2 cellular contexts compared by ENCODE assay signal in the genomic region with DNA sequence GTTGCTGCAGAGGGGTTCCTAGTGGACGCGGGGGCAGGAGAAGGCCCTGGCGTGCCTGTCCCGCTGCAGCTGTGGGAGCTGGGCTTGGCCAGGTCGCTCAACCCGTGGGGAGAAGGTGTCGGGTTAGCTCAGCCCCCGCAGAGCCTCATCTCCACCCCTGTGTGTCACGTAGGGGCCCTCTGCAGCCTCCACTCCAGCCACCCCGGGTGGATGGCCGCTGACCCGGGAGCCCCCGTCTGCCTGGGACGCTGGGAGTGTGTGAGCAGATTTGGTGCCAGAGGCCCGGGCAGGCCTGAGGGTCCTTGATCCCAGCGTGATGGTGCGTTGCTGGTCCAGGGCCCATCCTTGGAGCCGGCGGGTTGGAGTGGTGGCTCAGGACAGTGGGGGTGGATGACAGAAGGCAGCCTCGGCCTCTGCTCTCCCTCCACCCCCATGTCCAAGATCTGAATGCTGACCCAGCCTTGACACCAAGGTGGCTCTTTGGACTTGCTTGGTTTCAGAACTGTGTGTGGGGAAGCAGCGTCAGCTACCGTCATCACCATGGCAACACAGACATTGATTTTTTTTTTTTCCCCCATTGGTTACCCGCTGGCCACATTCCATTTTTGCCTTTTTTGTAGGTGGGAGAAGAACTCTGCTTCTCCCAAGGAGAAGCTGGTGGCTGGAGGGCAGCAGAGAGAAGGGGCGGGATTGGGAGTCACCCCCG.
TF ChIP-seq lines count a peak whose summit lies in the region.

No MANE protein-coding gene starts in this region.

TF ChIP-seq in HCT116, 20 proteins besides CTCF, POLR2A, EP300 and RAD21:
- TF ChIP-seq SP1 (IDR thresholded peaks at IDR 0.05; ENCODE audit: low read depth) (no peak), FOSL1 (IDR thresholded peaks at IDR 0.05; ENCODE audit: low read depth) (no peak), EZH2phosphoT487 (IDR thresholded peaks at IDR 0.05; ENCODE audit: borderline replicate concordance) (no peak), JUND (IDR thresholded peaks at IDR 0.05) (no peak), ELF1 (IDR thresholded peaks at IDR 0.05; ENCODE audit: borderline replicate concordance, low read depth) (no peak), EZH2 (IDR thresholded peaks at IDR 0.05) (no peak), TCF7L2 (IDR thresholded peaks at IDR 0.05; ENCODE audit: borderline replicate concordance, extremely low read depth, insufficient read depth, insufficient read length) (no peak), CEBPB (IDR thresholded peaks at IDR 0.05; ENCODE audit: low read depth) (no peak), EGR1 (IDR thresholded peaks at IDR 0.05; ENCODE audit: low read depth) (no peak), ZNF274 (IDR thresholded peaks at IDR 0.05; ENCODE audit: low read depth, low read length) (no peak), SIN3A (IDR thresholded peaks at IDR 0.05; ENCODE audit: low read depth) (no peak), CBX3 (IDR thresholded peaks at IDR 0.05; ENCODE audit: low read depth) (no peak), POLR2AphosphoS5 (IDR thresholded peaks at IDR 0.05; ENCODE audit: low read depth, low read length) (no peak)
- TF ChIP-seq, protein P1, sequence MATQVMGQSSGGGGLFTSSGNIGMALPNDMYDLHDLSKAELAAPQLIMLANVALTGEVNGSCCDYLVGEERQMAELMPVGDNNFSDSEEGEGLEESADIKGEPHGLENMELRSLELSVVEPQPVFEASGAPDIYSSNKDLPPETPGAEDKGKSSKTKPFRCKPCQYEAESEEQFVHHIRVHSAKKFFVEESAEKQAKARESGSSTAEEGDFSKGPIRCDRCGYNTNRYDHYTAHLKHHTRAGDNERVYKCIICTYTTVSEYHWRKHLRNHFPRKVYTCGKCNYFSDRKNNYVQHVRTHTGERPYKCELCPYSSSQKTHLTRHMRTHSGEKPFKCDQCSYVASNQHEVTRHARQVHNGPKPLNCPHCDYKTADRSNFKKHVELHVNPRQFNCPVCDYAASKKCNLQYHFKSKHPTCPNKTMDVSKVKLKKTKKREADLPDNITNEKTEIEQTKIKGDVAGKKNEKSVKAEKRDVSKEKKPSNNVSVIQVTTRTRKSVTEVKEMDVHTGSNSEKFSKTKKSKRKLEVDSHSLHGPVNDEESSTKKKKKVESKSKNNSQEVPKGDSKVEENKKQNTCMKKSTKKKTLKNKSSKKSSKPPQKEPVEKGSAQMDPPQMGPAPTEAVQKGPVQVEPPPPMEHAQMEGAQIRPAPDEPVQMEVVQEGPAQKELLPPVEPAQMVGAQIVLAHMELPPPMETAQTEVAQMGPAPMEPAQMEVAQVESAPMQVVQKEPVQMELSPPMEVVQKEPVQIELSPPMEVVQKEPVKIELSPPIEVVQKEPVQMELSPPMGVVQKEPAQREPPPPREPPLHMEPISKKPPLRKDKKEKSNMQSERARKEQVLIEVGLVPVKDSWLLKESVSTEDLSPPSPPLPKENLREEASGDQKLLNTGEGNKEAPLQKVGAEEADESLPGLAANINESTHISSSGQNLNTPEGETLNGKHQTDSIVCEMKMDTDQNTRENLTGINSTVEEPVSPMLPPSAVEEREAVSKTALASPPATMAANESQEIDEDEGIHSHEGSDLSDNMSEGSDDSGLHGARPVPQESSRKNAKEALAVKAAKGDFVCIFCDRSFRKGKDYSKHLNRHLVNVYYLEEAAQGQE (IDR thresholded peaks at IDR 0.05; ENCODE audit: low read depth), result no peak
- TF ChIP-seq, protein P2, sequence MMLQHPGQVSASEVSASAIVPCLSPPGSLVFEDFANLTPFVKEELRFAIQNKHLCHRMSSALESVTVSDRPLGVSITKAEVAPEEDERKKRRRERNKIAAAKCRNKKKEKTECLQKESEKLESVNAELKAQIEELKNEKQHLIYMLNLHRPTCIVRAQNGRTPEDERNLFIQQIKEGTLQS (IDR thresholded peaks at IDR 0.05), result no peak
- TF ChIP-seq, protein P3, sequence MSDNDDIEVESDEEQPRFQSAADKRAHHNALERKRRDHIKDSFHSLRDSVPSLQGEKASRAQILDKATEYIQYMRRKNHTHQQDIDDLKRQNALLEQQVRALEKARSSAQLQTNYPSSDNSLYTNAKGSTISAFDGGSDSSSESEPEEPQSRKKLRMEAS (IDR thresholded peaks at IDR 0.05), result no peak
- TF ChIP-seq, protein P4, sequence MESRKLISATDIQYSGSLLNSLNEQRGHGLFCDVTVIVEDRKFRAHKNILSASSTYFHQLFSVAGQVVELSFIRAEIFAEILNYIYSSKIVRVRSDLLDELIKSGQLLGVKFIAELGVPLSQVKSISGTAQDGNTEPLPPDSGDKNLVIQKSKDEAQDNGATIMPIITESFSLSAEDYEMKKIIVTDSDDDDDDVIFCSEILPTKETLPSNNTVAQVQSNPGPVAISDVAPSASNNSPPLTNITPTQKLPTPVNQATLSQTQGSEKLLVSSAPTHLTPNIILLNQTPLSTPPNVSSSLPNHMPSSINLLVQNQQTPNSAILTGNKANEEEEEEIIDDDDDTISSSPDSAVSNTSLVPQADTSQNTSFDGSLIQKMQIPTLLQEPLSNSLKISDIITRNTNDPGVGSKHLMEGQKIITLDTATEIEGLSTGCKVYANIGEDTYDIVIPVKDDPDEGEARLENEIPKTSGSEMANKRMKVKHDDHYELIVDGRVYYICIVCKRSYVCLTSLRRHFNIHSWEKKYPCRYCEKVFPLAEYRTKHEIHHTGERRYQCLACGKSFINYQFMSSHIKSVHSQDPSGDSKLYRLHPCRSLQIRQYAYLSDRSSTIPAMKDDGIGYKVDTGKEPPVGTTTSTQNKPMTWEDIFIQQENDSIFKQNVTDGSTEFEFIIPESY (IDR thresholded peaks at IDR 0.05; ENCODE audit: extremely low read depth, insufficient replicate concordance, low read length), result no peak
TF ChIP-seq in HCT116: peak in this region for 0.

TF ChIP-seq in HepG2, 621 proteins besides CTCF, POLR2A, EP300 and RAD21 (continues in another document):
- no peak for TF ChIP-seq SRSF9 (IDR thresholded peaks at IDR 0.05; ENCODE audit: borderline replicate concordance, insufficient read depth, low read depth, low read length, poor library complexity, severe bottlenecking)
- TF ChIP-seq HOXA9 (CRISPR knock-in tag; IDR thresholded peaks at IDR 0.05; ENCODE audit: borderline replicate concordance), result no peak
- TF ChIP-seq ZNF546 (CRISPR knock-in tag; conservative IDR thresholded peaks at IDR 0.05), result no peak
- TF ChIP-seq ZNF292 (CRISPR knock-in tag; IDR thresholded peaks at IDR 0.05; ENCODE audit: borderline replicate concordance, low read depth), result 0 out of 2 replicates have a peak, but pooled peaks have one; percentile 29
- no peak for TF ChIP-seq POGZ (CRISPR knock-in tag; IDR thresholded peaks at IDR 0.05)
- TF ChIP-seq RFX3 (CRISPR knock-in tag; IDR thresholded peaks at IDR 0.05), result peak; percentile 78
- peak; percentile 63; the same call in 1 of the 2 replicates for TF ChIP-seq ZNF775 (CRISPR knock-in tag; IDR thresholded peaks at IDR 0.05; ENCODE audit: borderline replicate concordance)
- no peak for TF ChIP-seq ZNF782 (CRISPR knock-in tag; IDR thresholded peaks at IDR 0.05; ENCODE audit: borderline replicate concordance)
- TF ChIP-seq ZNF660 (CRISPR knock-in tag; IDR thresholded peaks at IDR 0.05; ENCODE audit: borderline replicate concordance, low read depth), result no peak
- TF ChIP-seq SMARCC2 (IDR thresholded peaks at IDR 0.05), result no peak
- TF ChIP-seq, protein P5, sequence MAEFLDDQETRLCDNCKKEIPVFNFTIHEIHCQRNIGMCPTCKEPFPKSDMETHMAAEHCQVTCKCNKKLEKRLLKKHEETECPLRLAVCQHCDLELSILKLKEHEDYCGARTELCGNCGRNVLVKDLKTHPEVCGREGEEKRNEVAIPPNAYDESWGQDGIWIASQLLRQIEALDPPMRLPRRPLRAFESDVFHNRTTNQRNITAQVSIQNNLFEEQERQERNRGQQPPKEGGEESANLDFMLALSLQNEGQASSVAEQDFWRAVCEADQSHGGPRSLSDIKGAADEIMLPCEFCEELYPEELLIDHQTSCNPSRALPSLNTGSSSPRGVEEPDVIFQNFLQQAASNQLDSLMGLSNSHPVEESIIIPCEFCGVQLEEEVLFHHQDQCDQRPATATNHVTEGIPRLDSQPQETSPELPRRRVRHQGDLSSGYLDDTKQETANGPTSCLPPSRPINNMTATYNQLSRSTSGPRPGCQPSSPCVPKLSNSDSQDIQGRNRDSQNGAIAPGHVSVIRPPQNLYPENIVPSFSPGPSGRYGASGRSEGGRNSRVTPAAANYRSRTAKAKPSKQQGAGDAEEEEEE (CRISPR knock-in tag; IDR thresholded peaks at IDR 0.05; ENCODE audit: borderline replicate concordance), result no peak
- peak; percentile 25; the same call in 1 of the 2 replicates for TF ChIP-seq TBX3 (IDR thresholded peaks at IDR 0.05; ENCODE audit: borderline replicate concordance)
- no peak for TF ChIP-seq ATAD3A (CRISPR knock-in tag; IDR thresholded peaks at IDR 0.05)
- TF ChIP-seq CREB1 (IDR thresholded peaks at IDR 0.05), result peak; percentile 48
- TF ChIP-seq CREB1 (CRISPR knock-in tag; IDR thresholded peaks at IDR 0.05), result no peak
- TF ChIP-seq ZNF589 (CRISPR knock-in tag; conservative IDR thresholded peaks at IDR 0.05), result no peak
- peak in 1 of 2 experiments; percentile 26; a peak in 1 of 4 replicates for TF ChIP-seq NR2F1 (CRISPR knock-in tag; IDR thresholded peaks at IDR 0.05)
- TF ChIP-seq SPEN (CRISPR knock-in tag; IDR thresholded peaks at IDR 0.05; ENCODE audit: low read depth), result 0 out of 2 replicates have a peak, but pooled peaks have one; percentile 19
- peak; percentile 79 for TF ChIP-seq RFX1 (IDR thresholded peaks at IDR 0.05)
- no peak for TF ChIP-seq ZNF335 (CRISPR knock-in tag; IDR thresholded peaks at IDR 0.05)
- peak; percentile 48; the same call in 1 of the 2 replicates for TF ChIP-seq ZBTB38 (CRISPR knock-in tag; IDR thresholded peaks at IDR 0.05)
- TF ChIP-seq, protein P6, sequence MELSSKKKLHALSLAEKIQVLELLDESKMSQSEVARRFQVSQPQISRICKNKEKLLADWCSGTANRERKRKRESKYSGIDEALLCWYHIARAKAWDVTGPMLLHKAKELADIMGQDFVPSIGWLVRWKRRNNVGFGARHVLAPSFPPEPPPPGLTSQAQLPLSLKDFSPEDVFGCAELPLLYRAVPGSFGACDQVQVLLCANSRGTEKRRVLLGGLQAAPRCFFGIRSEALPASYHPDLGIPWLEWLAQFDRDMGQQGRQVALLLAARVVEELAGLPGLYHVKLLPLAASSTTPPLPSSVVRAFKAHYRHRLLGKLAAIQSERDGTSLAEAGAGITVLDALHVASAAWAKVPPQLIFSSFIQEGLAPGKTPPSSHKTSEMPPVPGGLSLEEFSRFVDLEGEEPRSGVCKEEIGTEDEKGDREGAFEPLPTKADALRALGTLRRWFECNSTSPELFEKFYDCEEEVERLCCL (CRISPR knock-in tag; IDR thresholded peaks at IDR 0.05; ENCODE audit: borderline replicate concordance), result no peak
- TF ChIP-seq NR2F6 (IDR thresholded peaks at IDR 0.05), result no peak
- TF ChIP-seq NR2F6 (CRISPR knock-in tag; IDR thresholded peaks at IDR 0.05), result peak; percentile 37; the same call in 1 of the 2 replicates
- TF ChIP-seq ZNF510 (CRISPR knock-in tag; IDR thresholded peaks at IDR 0.05; ENCODE audit: low read depth), result no peak
- no peak for TF ChIP-seq ZNF12 (CRISPR knock-in tag; IDR thresholded peaks at IDR 0.05)
- TF ChIP-seq, protein P7, sequence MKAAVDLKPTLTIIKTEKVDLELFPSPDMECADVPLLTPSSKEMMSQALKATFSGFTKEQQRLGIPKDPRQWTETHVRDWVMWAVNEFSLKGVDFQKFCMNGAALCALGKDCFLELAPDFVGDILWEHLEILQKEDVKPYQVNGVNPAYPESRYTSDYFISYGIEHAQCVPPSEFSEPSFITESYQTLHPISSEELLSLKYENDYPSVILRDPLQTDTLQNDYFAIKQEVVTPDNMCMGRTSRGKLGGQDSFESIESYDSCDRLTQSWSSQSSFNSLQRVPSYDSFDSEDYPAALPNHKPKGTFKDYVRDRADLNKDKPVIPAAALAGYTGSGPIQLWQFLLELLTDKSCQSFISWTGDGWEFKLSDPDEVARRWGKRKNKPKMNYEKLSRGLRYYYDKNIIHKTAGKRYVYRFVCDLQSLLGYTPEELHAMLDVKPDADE (CRISPR knock-in tag; IDR thresholded peaks at IDR 0.05), result no peak
- no peak for TF ChIP-seq RORA (CRISPR knock-in tag; IDR thresholded peaks at IDR 0.05)
- peak; percentile 88 for TF ChIP-seq RARA (CRISPR knock-in tag; IDR thresholded peaks at IDR 0.05)
- no peak for TF ChIP-seq TCF7L2 (IDR thresholded peaks at IDR 0.05; ENCODE audit: low read depth, low read length)
- no peak for TF ChIP-seq ATF7-NPFF (CRISPR knock-in tag; IDR thresholded peaks at IDR 0.05; ENCODE audit: low read depth)
- peak; percentile 75 for TF ChIP-seq RFX5 (IDR thresholded peaks at IDR 0.05; ENCODE audit: low read depth, low read length)
- TF ChIP-seq, protein P8, sequence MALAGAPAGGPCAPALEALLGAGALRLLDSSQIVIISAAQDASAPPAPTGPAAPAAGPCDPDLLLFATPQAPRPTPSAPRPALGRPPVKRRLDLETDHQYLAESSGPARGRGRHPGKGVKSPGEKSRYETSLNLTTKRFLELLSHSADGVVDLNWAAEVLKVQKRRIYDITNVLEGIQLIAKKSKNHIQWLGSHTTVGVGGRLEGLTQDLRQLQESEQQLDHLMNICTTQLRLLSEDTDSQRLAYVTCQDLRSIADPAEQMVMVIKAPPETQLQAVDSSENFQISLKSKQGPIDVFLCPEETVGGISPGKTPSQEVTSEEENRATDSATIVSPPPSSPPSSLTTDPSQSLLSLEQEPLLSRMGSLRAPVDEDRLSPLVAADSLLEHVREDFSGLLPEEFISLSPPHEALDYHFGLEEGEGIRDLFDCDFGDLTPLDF (CRISPR knock-in tag; IDR thresholded peaks at IDR 0.05), result no peak
- TF ChIP-seq ZNF501 (CRISPR knock-in tag; IDR thresholded peaks at IDR 0.05), result peak; percentile 51; the same call in 1 of the 2 replicates
- TF ChIP-seq, protein P9, sequence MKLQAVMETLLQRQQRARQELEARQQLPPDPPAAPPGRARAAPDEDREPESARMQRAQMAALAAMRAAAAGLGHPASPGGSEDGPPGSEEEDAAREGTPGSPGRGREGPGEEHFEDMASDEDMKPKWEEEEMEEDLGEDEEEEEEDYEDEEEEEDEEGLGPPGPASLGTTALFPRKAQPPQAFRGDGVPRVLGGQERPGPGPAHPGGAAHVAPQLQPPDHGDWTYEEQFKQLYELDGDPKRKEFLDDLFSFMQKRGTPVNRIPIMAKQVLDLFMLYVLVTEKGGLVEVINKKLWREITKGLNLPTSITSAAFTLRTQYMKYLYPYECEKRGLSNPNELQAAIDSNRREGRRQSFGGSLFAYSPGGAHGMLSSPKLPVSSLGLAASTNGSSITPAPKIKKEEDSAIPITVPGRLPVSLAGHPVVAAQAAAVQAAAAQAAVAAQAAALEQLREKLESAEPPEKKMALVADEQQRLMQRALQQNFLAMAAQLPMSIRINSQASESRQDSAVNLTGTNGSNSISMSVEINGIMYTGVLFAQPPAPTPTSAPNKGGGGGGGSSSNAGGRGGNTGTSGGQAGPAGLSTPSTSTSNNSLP (IDR thresholded peaks at IDR 0.05; ENCODE audit: low read depth, low read length), result no peak
- TF ChIP-seq TAF1 (CRISPR knock-in tag; IDR thresholded peaks at IDR 0.05), result no peak
